ENCODE assay signal across 8 cellular contexts in the genomic region with DNA sequence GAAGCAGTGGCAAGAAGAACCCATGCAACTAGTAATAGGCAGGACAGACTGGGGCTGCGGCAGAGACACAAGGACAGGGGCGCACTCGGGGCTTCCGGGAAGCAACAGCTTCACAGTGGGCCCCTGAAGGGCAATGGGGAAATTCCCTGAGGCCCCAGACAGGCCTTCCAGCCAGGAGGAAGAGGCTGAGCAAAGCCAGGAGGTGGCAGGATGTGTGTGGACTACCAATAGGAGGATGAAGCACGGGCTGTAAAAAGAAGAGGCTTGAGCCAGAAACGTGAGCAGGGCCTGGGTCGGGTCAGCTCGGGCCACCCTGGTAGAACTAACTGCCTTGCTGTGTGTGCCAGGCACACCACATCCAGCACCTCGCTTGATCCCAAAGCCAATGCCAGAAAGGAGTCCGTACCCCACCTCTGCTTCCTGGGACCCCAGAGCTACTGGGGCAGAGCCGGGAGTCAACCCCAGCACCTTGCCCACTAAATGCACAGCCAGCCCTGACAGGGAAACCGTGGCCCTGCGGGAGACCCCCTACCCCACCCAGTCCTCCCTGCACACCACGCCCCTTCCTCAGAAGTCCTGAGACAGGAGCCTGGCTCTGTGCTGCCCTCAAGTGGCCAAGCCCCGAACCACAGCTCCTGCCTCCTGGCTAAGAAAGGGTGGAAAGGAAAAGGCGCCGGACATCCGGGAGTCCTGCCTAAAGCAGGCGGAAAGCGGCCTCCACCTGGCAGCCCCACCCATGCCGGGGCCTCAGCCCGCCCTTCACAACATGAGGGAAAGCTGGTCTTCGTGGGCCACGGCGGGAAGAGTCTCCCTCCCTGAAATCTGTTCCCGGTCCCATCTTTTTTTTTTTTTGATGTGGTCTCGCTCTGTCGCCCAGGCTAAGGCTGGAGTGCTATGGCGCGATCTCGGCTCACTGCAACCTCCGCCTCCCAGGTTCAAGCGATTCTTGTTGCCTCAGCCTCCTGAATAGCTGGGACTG. TPM values are rescaled to one million over a fixed set of nuclear protein-coding genes. Genes with fewer than 3 reads are reported as not detected.
DNase-seq lines count a peak whose midpoint lies in the region; ATAC-seq and TF ChIP-seq lines count a peak whose summit lies in the region.

No MANE protein-coding gene starts in this region.

- H3K27me3 ChIP-seq in DND-41 (ENCODE audit: insufficient read depth, low read length, poor library complexity), result no peaks in the 10 kb centered on the region
- H3K27me3 ChIP-seq in HAP-1 (ENCODE audit: low read depth), result no peaks in the 10 kb centered on the region
- no peaks in the 10 kb centered on the region for H3K27me3 ChIP-seq in adrenal gland
- no peaks in the 10 kb centered on the region for H3K27me3 ChIP-seq in right atrium auricular region
- H3K27me3 ChIP-seq in uterus, result no peaks in the 10 kb centered on the region

- H3K4me1 ChIP-seq in DND-41 (ENCODE audit: insufficient read depth, low read length), result peaks cover 12% of the 10 kb centered on the region
- peaks cover 3% of the 10 kb centered on the region for H3K4me1 ChIP-seq in HAP-1
- H3K4me1 ChIP-seq in adrenal gland (replicated peaks in 1 of 2), result no peaks in the 10 kb centered on the region
- H3K4me1 ChIP-seq in right atrium auricular region, result peaks cover 0 to 16% of the 10 kb centered on the region in 2 donors
- no peaks in the 10 kb centered on the region for H3K4me1 ChIP-seq in uterus

- ATAC-seq in DND-41 (ENCODE audit: insufficient read depth, low read depth), result peak; percentile 89

- DNase-seq in DND-41 (peak; percentile 87), HAP-1 (ENCODE audit: low spot score in 2 of 2) (peak; percentile 79 to 94), NCI-H1436 treated with DMSO at 0.1 percent for 48 hours (lab: John Stamatoyannopoulos, UW) (peak; percentile 2), T-helper 1 cell (peak; percentile 42 to 65 (median 49)), adrenal gland (peak; percentile 80 to 93 (median 85)), right atrium auricular region (ENCODE audit: low spot score) (peak; percentile 83), renal cortical epithelial cell (ENCODE audit: low read depth) (peak; percentile 64), uterus (peak; percentile 73 to 83)

- in situ Hi-C loops in HAP-1 (cut with MboI; ENCODE audit: low sequenced_read_pairs), result loop anchor here (10.0 kb wide), 1 partner anchor 102 kb away; no protein-coding TSS in a partner anchor

- H3K9ac ChIP-seq in DND-41 (ENCODE audit: low read depth, low read length), result peak overlapping the region; percentile 28

- H3K36me3 ChIP-seq in DND-41 (ENCODE audit: insufficient read depth, low read length) (no peaks in the 10 kb centered on the region), HAP-1 (replicated peaks) (no peaks in the 10 kb centered on the region), adrenal gland (replicated peaks in 1 of 2) (no peaks in the 10 kb centered on the region), right atrium auricular region (no peaks in the 10 kb centered on the region), uterus (no peaks in the 10 kb centered on the region)

- H3K4me2 ChIP-seq in DND-41 (ENCODE audit: insufficient read depth, low read length), result peak overlapping the region; percentile 72

- TF ChIP-seq CTCF in DND-41 (IDR thresholded peaks at IDR 0.05; ENCODE audit: borderline replicate concordance, extremely low read depth, low read length, poor library complexity, severe bottlenecking), result peak; percentile 95
- peak; percentile 86 to 97 (median 94) for TF ChIP-seq CTCF in adrenal gland (IDR thresholded peaks at IDR 0.05)
- peak; percentile 97 to 98 for TF ChIP-seq CTCF in right atrium auricular region (IDR thresholded peaks at IDR 0.05)
- TF ChIP-seq CTCF in uterus (IDR thresholded peaks at IDR 0.05), result peak; percentile 84 to 93 (median 86)

- no peaks in the 10 kb centered on the region for H4K20me1 ChIP-seq in DND-41 (ENCODE audit: insufficient read depth, low read length)

- intact Hi-C loops in adrenal gland (cut with DNase I) (loop anchor here (5.0 to 10.0 kb wide), 2 partner anchors 62 to 104 kb away; partner anchors contain the start of gene RNF11 (in 1 of the 2)), uterus (cut with DNase I; ENCODE audit: low total_unique reads) (no loop called here)

- H3K9me3 ChIP-seq in DND-41 (ENCODE audit: insufficient read depth, low read length, severe bottlenecking) (no peaks in the 10 kb centered on the region), HAP-1 (no peaks in the 10 kb centered on the region), adrenal gland (replicated peaks in 1 of 3) (no peaks in the 10 kb centered on the region), right atrium auricular region (no peaks in the 10 kb centered on the region), uterus (no peaks in the 10 kb centered on the region)

- H3K27ac ChIP-seq in DND-41 (ENCODE audit: low read length) (peak overlapping the region; percentile 18; the same call in 1 of the 2 replicates), adrenal gland (no peak overlapping the region), right atrium auricular region (peak overlapping the region in 1 of 2 donors; percentile 35), uterus (no peak overlapping the region)

- H2AFZ ChIP-seq in DND-41 (ENCODE audit: low read depth, low read length), result peak overlapping the region; percentile 82

- TF ChIP-seq POLR2A in adrenal gland (IDR thresholded peaks at IDR 0.05) (no peak), uterus (IDR thresholded peaks at IDR 0.05) (no peak)

- no peaks in the 10 kb centered on the region for H3K79me2 ChIP-seq in DND-41 (ENCODE audit: insufficient read depth, low read length)

- H3K4me3 ChIP-seq in DND-41 (ENCODE audit: low read depth in 1 of 2, low read length in 2 of 2), result peak overlapping the region in 1 of 2 experiments; percentile 51; a peak in 2 of 4 replicates
- H3K4me3 ChIP-seq in HAP-1, result no peak overlapping the region
- peak overlapping the region in 3 of 4 donors; percentile 27 to 55 (median 28) for H3K4me3 ChIP-seq in adrenal gland
- peak overlapping the region; percentile 33 to 52 for H3K4me3 ChIP-seq in right atrium auricular region
- peak overlapping the region; percentile 27 to 35 for H3K4me3 ChIP-seq in uterus

- WGBS in adrenal gland, 4 donors, result 15 to 26% (median 20%) methylated on average over 10 to 33 of the region's 33 CpGs

RNA-seq across cellular contexts. Expression of gene TTC39A, which starts 33.7 kb away (rescaled TPM):
- total RNA-seq in adrenal gland, result 10 to 100 TPM in 7 of 8 donors, 1 to 10 TPM in 1; 8.1 to 44.8 (median 24.3) TPM
- polyA plus RNA-seq in adrenal gland, result 1 to 10 TPM; 4.7 to 8.7 (median 5.9) TPM
- 10 to 100 TPM; 14.9 to 33.7 TPM for total RNA-seq in right atrium auricular region
- 24.5 and 79.0 TPM in 2 replicates for total RNA-seq in renal cortical epithelial cell
- total RNA-seq in uterus, result 1 to 10 TPM in 2 of 4 donors, under 1 TPM in 2; 0.26 to 2.5 (median 1.3) TPM

Comparison
In these comparisons a context has a peak if more than half of its experiments do, and no peak if none do; other contexts are left out.
1. DNase-seq: peak in every context shown above with its lines; median percentile 87 in DND-41; 86 in HAP-1; 85 in adrenal gland; 83 in right atrium auricular region; 78 in uterus; 64 in renal cortical epithelial cell; 49 in T-helper 1 cell; 2 in NCI-H1436 treated with DMSO at 0.1 percent for 48 hours.